ENCODE assay signal across 8 cellular contexts in the genomic region with DNA sequence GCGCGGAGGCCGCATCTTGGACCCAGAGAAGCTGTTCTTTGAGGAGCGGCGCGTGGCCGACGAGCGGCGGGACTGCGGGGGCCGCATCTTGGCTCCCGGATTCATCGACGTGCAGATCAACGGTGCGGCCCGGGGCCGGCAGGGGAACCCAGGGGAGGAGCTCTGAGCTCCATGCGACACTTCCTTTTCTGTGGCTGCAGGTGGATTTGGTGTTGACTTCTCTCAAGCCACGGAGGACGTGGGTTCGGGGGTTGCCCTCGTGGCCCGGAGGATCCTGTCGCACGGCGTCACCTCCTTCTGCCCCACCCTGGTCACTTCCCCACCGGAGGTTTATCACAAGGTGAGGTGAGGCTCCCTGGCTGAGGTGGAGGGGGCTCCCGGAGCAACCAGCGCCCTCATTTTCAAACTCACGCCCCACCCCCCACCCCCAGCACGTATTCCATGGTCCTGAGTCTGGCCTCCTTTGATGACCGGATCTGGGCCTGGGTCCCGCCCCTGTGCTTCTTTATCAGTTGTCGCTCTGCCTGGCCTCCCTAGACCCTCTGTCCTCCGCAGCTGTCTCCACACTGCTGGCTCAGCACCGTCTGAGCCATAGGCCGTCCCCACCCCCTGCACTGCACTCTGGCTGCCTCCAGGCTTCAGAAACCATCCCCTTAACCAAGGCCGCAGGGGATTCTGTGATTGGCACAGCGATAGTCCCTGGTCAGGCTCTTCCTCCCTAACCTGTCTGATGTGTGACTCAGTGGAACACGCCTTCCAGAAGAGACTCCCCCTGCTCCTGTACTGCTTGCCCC. TPM values are rescaled to one million over a fixed set of nuclear protein-coding genes. Genes with fewer than 3 reads are reported as not detected.
A peak's percentile ranks its signal among the peaks of the same experiment; 100 is the strongest.
DNase-seq lines count a peak whose midpoint lies in the region; ATAC-seq and TF ChIP-seq lines count a peak whose summit lies in the region.

No MANE protein-coding gene starts in this region.

- no peaks in the 10 kb centered on the region for H3K27me3 Mint-ChIP-seq in CD8-positive, alpha-beta T cell (ENCODE audit: low read depth)
- H3K27me3 Mint-ChIP-seq in effector memory CD8-positive, alpha-beta T cell = no peaks in the 10 kb centered on the region

- 30 to 36% methylated on average over 19 to 39 of the region's 42 CpGs for whole genome bisulfite sequencing in upper lobe of left lung, 2 donors

- DNase-seq in CD8-positive, alpha-beta T cell = peak; percentile 43 to 92 (median 66)
- DNase-seq in activated CD4-positive, CD25-positive, alpha-beta regulatory T cell treated with anti-CD3 and anti-CD28 coated beads, Interleukin-2, amount 50 U/mL, for 72 hours = peak; percentile 58
- DNase-seq in effector memory CD8-positive, alpha-beta T cell = peak; percentile 71 to 79 (median 78)
- DNase-seq in upper lobe of left lung (peak; percentile 61 to 90), middle frontal gyrus (ENCODE audit: extremely low spot score, low spot score) (no peak), ecto neural progenitor cell (ENCODE audit: low spot score) (no peak)

- H3K36me3 Mint-ChIP-seq in CD8-positive, alpha-beta T cell = peaks cover 50% of the 10 kb centered on the region
- peaks cover 73% of the 10 kb centered on the region for H3K36me3 Mint-ChIP-seq in effector memory CD8-positive, alpha-beta T cell (ENCODE audit: insufficient read depth)

- no peak for TF ChIP-seq POLR2A in upper lobe of left lung (IDR thresholded peaks at IDR 0.05)

- peak overlapping the region; percentile 98 for H3K27ac Mint-ChIP-seq in CD8-positive, alpha-beta T cell
- peak overlapping the region; percentile 95 to 96 for H3K27ac Mint-ChIP-seq in effector memory CD8-positive, alpha-beta T cell

- POLR2A ChIA-PET in CD8-positive, alpha-beta T cell (lab: Charles Lee) = interaction anchor here (0.7 to 3.8 kb wide), 10 partner anchors 9 to 556 kb away, joined by 3 to 59 read pairs (median 4); a partner anchor contains a TSS

- H3K9me3 ChIP-seq in CD8-positive, alpha-beta T cell (ENCODE audit: low read length) = no peaks in the 10 kb centered on the region
- H3K9me3 ChIP-seq in mucosa of rectum (ENCODE audit: control insufficient read depth in 2 of 2, low read length in 2 of 2) (no peaks in the 10 kb centered on the region), upper lobe of left lung (no peaks in the 10 kb centered on the region)

- peaks cover 48% of the 10 kb centered on the region for H3K4me1 ChIP-seq in CD8-positive, alpha-beta T cell (ENCODE audit: insufficient read depth, low read length)
- H3K4me1 ChIP-seq in mucosa of rectum (ENCODE audit: control insufficient read depth in 2 of 2, insufficient read depth in 2 of 2, low read length in 2 of 2) (peaks cover 54 to 56% of the 10 kb centered on the region in 2 donors), upper lobe of left lung (peaks cover 48 to 66% (median 53%) of the 10 kb centered on the region in 4 donors)

- peak overlapping the region; percentile 58 for H3K27ac ChIP-seq in CD8-positive, alpha-beta T cell (ENCODE audit: low read depth, low read length)
- H3K27ac ChIP-seq in mucosa of rectum (ENCODE audit: low read depth in 2 of 2, low read length in 2 of 2) (peak overlapping the region in 1 of 2 donors; percentile 67), upper lobe of left lung (peak overlapping the region; percentile 48 to 99 (median 90))

- TF ChIP-seq EP300 in upper lobe of left lung (IDR thresholded peaks at IDR 0.05) = no peak

- peak overlapping the region; percentile 32 for H3K4me3 ChIP-seq in CD8-positive, alpha-beta T cell (ENCODE audit: low read depth, low read length)
- peak overlapping the region; percentile 69 to 72 for H3K4me3 ChIP-seq in mucosa of rectum (ENCODE audit: low read length in 2 of 2)
- H3K4me3 ChIP-seq in upper lobe of left lung = peak overlapping the region; percentile 61 to 91 (median 73)

- CTCF ChIA-PET in CD8-positive, alpha-beta T cell (lab: Charles Lee) = interaction anchor here (1.1 to 1.4 kb wide), 3 partner anchors 10 to 15 kb away, joined by 3 to 6 read pairs (median 3); a partner anchor contains a TSS

- TF ChIP-seq CTCF in CD8-positive, alpha-beta T cell (IDR thresholded peaks at IDR 0.05) = no peak
- TF ChIP-seq CTCF in upper lobe of left lung (IDR thresholded peaks at IDR 0.05) = no peak

- intact Hi-C loops in CD8-positive, alpha-beta T cell (cut with DNase I, micrococcal nuclease) = loop anchor here (1.0 to 2.0 kb wide), 3 partner anchors 11 to 46 kb away; a partner anchor contains a TSS

- peak overlapping the region; percentile 68 to 71 for H3K9ac ChIP-seq in mucosa of rectum (ENCODE audit: low read depth in 1 of 2, low read length in 2 of 2)

- H3K9me3 Mint-ChIP-seq in CD8-positive, alpha-beta T cell = no peaks in the 10 kb centered on the region
- no peaks in the 10 kb centered on the region for H3K9me3 Mint-ChIP-seq in effector memory CD8-positive, alpha-beta T cell

- H3K4me1 Mint-ChIP-seq in CD8-positive, alpha-beta T cell (ENCODE audit: low read depth) = peaks cover 52% of the 10 kb centered on the region
- H3K4me1 Mint-ChIP-seq in effector memory CD8-positive, alpha-beta T cell (ENCODE audit: low read depth in 2 of 2) = peaks cover 44 to 46% of the 10 kb centered on the region in 2 donors

- H3K4me3 Mint-ChIP-seq in CD8-positive, alpha-beta T cell = peak overlapping the region; percentile 94
- peak overlapping the region; percentile 84 to 86 for H3K4me3 Mint-ChIP-seq in effector memory CD8-positive, alpha-beta T cell

- peaks cover 16% of the 10 kb centered on the region for H3K36me3 ChIP-seq in CD8-positive, alpha-beta T cell (ENCODE audit: insufficient read depth, low read length)
- H3K36me3 ChIP-seq in mucosa of rectum (ENCODE audit: control insufficient read depth in 2 of 2, insufficient read depth in 2 of 2, low read length in 2 of 2) = peaks cover 15% of the 10 kb centered on the region in 2 donors
- peaks cover 0 to 44% (median 30%) of the 10 kb centered on the region in 4 donors for H3K36me3 ChIP-seq in upper lobe of left lung

- no peaks in the 10 kb centered on the region for H3K27me3 ChIP-seq in CD8-positive, alpha-beta T cell (ENCODE audit: insufficient read depth, low read length)
- H3K27me3 ChIP-seq in mucosa of rectum (ENCODE audit: control insufficient read depth in 2 of 2, insufficient read depth in 2 of 2, low read length in 2 of 2) = no peaks in the 10 kb centered on the region
- no peaks in the 10 kb centered on the region for H3K27me3 ChIP-seq in upper lobe of left lung

- peak; percentile 77 for ATAC-seq in CD8-positive, alpha-beta T cell
- ATAC-seq in HG03159 (IDR thresholded peaks at IDR 0.05; ENCODE audit: unreplicated experiment) (peak; percentile 32), upper lobe of left lung (ENCODE audit: low FRiP score in 2 of 2) (peak; percentile 1 to 19)
- peak; percentile 78 for ATAC-seq in effector memory CD8-positive, alpha-beta T cell (replicated peaks)

RNA-seq across cellular contexts. Expression of a gene that starts 0.8 kb away (rescaled TPM):
- total RNA-seq in CD8-positive, alpha-beta T cell = 100 to 1,000 TPM; 212 to 226 TPM
- total RNA-seq in upper lobe of left lung = 100 to 1,000 TPM in 1 of 6 donors, 10 to 100 TPM in 5; 33.0 to 126 (median 68.4) TPM

RNA-seq across cellular contexts. Expression of a gene that starts 7.2 kb away (rescaled TPM):
- 100 to 1,000 TPM; 260 TPM for total RNA-seq in CD8-positive, alpha-beta T cell
- 100 to 1,000 TPM in 4 of 6 donors, 10 to 100 TPM in 2; 84.9 to 332 (median 164) TPM for total RNA-seq in upper lobe of left lung

RNA-seq across cellular contexts. Expression of a gene that starts 10.2 kb away (rescaled TPM):
- under 1 TPM; 0.46 to 0.47 TPM for total RNA-seq in CD8-positive, alpha-beta T cell
- 10 to 100 TPM in 2 of 6 donors, 1 to 10 TPM in 3, under 1 TPM in 1; 0.91 to 17.0 (median 5.4) TPM for total RNA-seq in upper lobe of left lung

RNA-seq across cellular contexts. Expression of a gene that starts 16.8 kb away (rescaled TPM):
- 10 to 100 TPM; 42.3 to 49.2 TPM for total RNA-seq in CD8-positive, alpha-beta T cell
- 10 to 100 TPM; 39.4 to 83.1 (median 67.2) TPM for total RNA-seq in upper lobe of left lung

RNA-seq across cellular contexts. Expression of a gene that starts 46.1 kb away (rescaled TPM):
- total RNA-seq in CD8-positive, alpha-beta T cell = 1 to 10 TPM; 2.8 to 3.8 TPM
- 10 to 100 TPM; 25.9 to 49.6 (median 37.2) TPM for total RNA-seq in upper lobe of left lung

Comparison
In these comparisons a context has a peak if more than half of its experiments do, and no peak if none do; other contexts are left out.
1. ATAC-seq: peak in every context shown above with its lines; median percentile 78 in effector memory CD8-positive, alpha-beta T cell; 77 in CD8-positive, alpha-beta T cell; 32 in HG03159; 10 in upper lobe of left lung.
2. DNase-seq: peak in CD8-positive, alpha-beta T cell (7 of 7), activated CD4-positive, CD25-positive, alpha-beta regulatory T cell treated with anti-CD3 and anti-CD28 coated beads, Interleukin-2, amount 50 U/mL, for 72 hours (single experiment), effector memory CD8-positive, alpha-beta T cell (3 of 3) and upper lobe of left lung (2 of 2); none in middle frontal gyrus (single experiment) and ecto neural progenitor cell (single experiment).
3. Peak in every context shown above with its lines, with median percentiles within 50 percentile points of each other: H3K4me3 ChIP-seq.